ENCODE assay signal across 5 cellular contexts in the genomic region with DNA sequence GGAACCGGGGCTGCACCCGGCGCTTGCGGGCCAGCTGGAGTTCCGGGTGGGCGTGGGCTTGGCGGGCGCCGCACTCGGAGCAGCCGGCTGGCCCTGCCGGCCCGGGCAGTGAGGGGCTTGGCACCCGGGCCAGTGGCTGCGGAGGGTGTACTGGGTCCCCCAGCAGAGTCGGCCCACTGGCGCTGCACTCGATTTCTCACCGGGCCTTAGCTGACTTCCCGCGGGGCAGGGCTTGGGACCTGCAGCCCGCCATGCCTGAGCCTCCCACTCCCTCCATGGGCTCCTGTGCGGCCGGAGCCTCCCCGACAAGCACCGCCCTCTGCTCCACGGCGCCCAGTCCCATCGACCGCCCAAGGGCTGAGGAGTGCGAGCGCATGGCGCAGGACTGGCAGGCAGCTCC.
DNase-seq lines count a peak whose midpoint lies in the region; ATAC-seq and TF ChIP-seq lines count a peak whose summit lies in the region.
"Not testable (repeated sequence)": the region's sequence is repeated elsewhere in the genome, so short reads cannot be mapped to it uniquely, and the experiment has no call there.

No MANE protein-coding gene starts in this region.

- H3K4me3 Mint-ChIP-seq in dendritic cell treated with granulocyte-macrophage colony-stimulating factor and Interleukin-4, amounts not matched to agents 40 ng/mL and 50 ng/mL, for 4 days: not testable (repeated sequence)

- not testable (repeated sequence) for TF ChIP-seq CTCF in spleen (IDR thresholded peaks at IDR 0.05 in 8 of 11, conservative IDR thresholded peaks at IDR 0.05 in 3 of 11); testis (IDR thresholded peaks at IDR 0.05)

- not testable (repeated sequence) for H3K27me3 ChIP-seq in right cardiac atrium (ENCODE audit: control insufficient read depth, insufficient read depth); spleen (replicated peaks in 1 of 7); testis

- H3K9me3 ChIP-seq in right cardiac atrium (ENCODE audit: control insufficient read depth, low read length); spleen; testis: not testable (repeated sequence)

- DNase-seq in left ventricle myocardium superior: peak; percentile 26
- DNase-seq in right cardiac atrium: peak in 2 of 3 donors; percentile 26 to 46
- peak; percentile 66 for DNase-seq in spleen
- DNase-seq in testis: not testable (repeated sequence)

- H3K4me3 ChIP-seq in right cardiac atrium (ENCODE audit: low read length); spleen: not testable (repeated sequence)
- peak overlapping the region; percentile 15 to 20 for H3K4me3 ChIP-seq in testis

- H3K27ac ChIP-seq in right cardiac atrium (ENCODE audit: low read length); spleen; testis: not testable (repeated sequence)

- intact Hi-C loops in dendritic cell treated with granulocyte-macrophage colony-stimulating factor and Interleukin-4, amounts not matched to agents 40 ng/mL and 50 ng/mL, for 4 days (cut with micrococcal nuclease); left ventricle myocardium superior (cut with micrococcal nuclease); right cardiac atrium (cut with DNase I); spleen (cut with DNase I; ENCODE audit: low total_unique reads); testis (cut with DNase I; ENCODE audit: low total_unique reads): not testable (repeated sequence)

- not testable (repeated sequence) for TF ChIP-seq POLR2A in spleen (IDR thresholded peaks at IDR 0.05); testis (IDR thresholded peaks at IDR 0.05)

- H3K36me3 ChIP-seq in spleen; testis (ENCODE audit: low read depth, missing control alignments): not testable (repeated sequence)

- not testable (repeated sequence) for H3K9me3 Mint-ChIP-seq in dendritic cell treated with granulocyte-macrophage colony-stimulating factor and Interleukin-4, amounts not matched to agents 40 ng/mL and 50 ng/mL, for 4 days

- ATAC-seq in left ventricle myocardium superior, right cardiac atrium: not testable (repeated sequence)

- H3K27ac Mint-ChIP-seq in dendritic cell treated with granulocyte-macrophage colony-stimulating factor and Interleukin-4, amounts not matched to agents 40 ng/mL and 50 ng/mL, for 4 days: peak overlapping the region; percentile 81

- WGBS in right cardiac atrium: 95% methylated on average over 33 of the region's 33 CpGs
- 93 to 99% (median 97%) methylated on average over 14 to 33 of the region's 33 CpGs for WGBS in spleen, 5 donors
- 73 to 83% methylated on average over 6 to 17 of the region's 33 CpGs for WGBS in testis, 2 donors

- H3K4me1 Mint-ChIP-seq in dendritic cell treated with granulocyte-macrophage colony-stimulating factor and Interleukin-4, amounts not matched to agents 40 ng/mL and 50 ng/mL, for 4 days (ENCODE audit: low read depth): not testable (repeated sequence)

- not testable (repeated sequence) for H3K27me3 Mint-ChIP-seq in dendritic cell treated with granulocyte-macrophage colony-stimulating factor and Interleukin-4, amounts not matched to agents 40 ng/mL and 50 ng/mL, for 4 days

- H3K36me3 Mint-ChIP-seq in dendritic cell treated with granulocyte-macrophage colony-stimulating factor and Interleukin-4, amounts not matched to agents 40 ng/mL and 50 ng/mL, for 4 days (ENCODE audit: low read depth): not testable (repeated sequence)

- not testable (repeated sequence) for H3K4me1 ChIP-seq in right cardiac atrium (ENCODE audit: control insufficient read depth, insufficient read depth, low read length); spleen; testis
